Comparison of ENCODE assay signal across 8 cellular contexts in genomic region chr1:202184750-202185460, GRCh38. TPM values are rescaled to one million over a fixed set of nuclear protein-coding genes. Genes with fewer than 3 reads are reported as not detected.
DNase-seq lines count a peak whose midpoint lies in the region; ATAC-seq and TF ChIP-seq lines count a peak whose summit lies in the region.

No MANE protein-coding gene starts in this region.

- H3K36me3 ChIP-seq in neural progenitor cell = no peaks in the 10 kb centered on the region

- H3K27me3 ChIP-seq in neural progenitor cell = no peaks in the 10 kb centered on the region

- H3K4me1 Mint-ChIP-seq in activated T-helper 1 cell treated with anti-CD3 and anti-CD28 coated beads, Interleukin-12 subunit alpha, Interleukin-12 subunit beta, Interleukin-2, Interleukin-4 antibody, amounts not matched to agents 30 ng/mL and 10 ng/mL and 1 ng/mL, durations not matched to agents 14 hours and 24 hours and 36 hours (ENCODE audit: low read depth) = peaks cover 24% of the 10 kb centered on the region
- H3K4me1 Mint-ChIP-seq in neural progenitor cell = peaks cover 15% of the 10 kb centered on the region

- no peaks in the 10 kb centered on the region for H4K20me1 ChIP-seq in neural progenitor cell (ENCODE audit: low read depth)

- no peaks in the 10 kb centered on the region for H3K36me3 Mint-ChIP-seq in activated T-helper 1 cell treated with anti-CD3 and anti-CD28 coated beads, Interleukin-12 subunit alpha, Interleukin-12 subunit beta, Interleukin-2, Interleukin-4 antibody, amounts not matched to agents 30 ng/mL and 10 ng/mL and 1 ng/mL, durations not matched to agents 14 hours and 24 hours and 36 hours (ENCODE audit: low read depth)
- H3K36me3 Mint-ChIP-seq in neural progenitor cell = no peaks in the 10 kb centered on the region

- no peak overlapping the region for H3K4me3 Mint-ChIP-seq in activated T-helper 1 cell treated with anti-CD3 and anti-CD28 coated beads, Interleukin-12 subunit alpha, Interleukin-12 subunit beta, Interleukin-2, Interleukin-4 antibody, amounts not matched to agents 30 ng/mL and 10 ng/mL and 1 ng/mL, durations not matched to agents 14 hours and 24 hours and 36 hours
- no peak overlapping the region for H3K4me3 Mint-ChIP-seq in neural progenitor cell

- DNase-seq in GM04504 (ENCODE audit: low read depth) = peak; percentile 61
- DNase-seq in RPMI7951 (ENCODE audit: low read depth) = peak; percentile 82
- DNase-seq in activated T-helper 1 cell treated with anti-CD3 and anti-CD28 coated beads, Interleukin-12 subunit alpha, Interleukin-12 subunit beta, Interleukin-2, Interleukin-4 antibody, amounts not matched to agents 30 ng/mL and 10 ng/mL and 1 ng/mL, durations not matched to agents 14 hours and 24 hours and 36 hours (ENCODE audit: low spot score) = peak; percentile 48
- peak; percentile 73 for DNase-seq in fibroblast of the conjunctiva (ENCODE audit: low read depth)
- peak; percentile 96 for DNase-seq in neural progenitor cell (ENCODE audit: low spot score)
- DNase-seq in substantia nigra (lab: John Stamatoyannopoulos, UW) = peak in 44 of 49 donors; percentile 8 to 89 (median 56)

- H3K79me2 ChIP-seq in neural progenitor cell (ENCODE audit: low read depth) = no peaks in the 10 kb centered on the region

- H3K4me1 ChIP-seq in neural progenitor cell = peaks cover 4% of the 10 kb centered on the region

- H3F3A ChIP-seq in neural progenitor cell (ENCODE audit: low read depth) = peaks cover 4% of the 10 kb centered on the region

- peak; percentile 89 for TF ChIP-seq CTCF in LNCAP (IDR thresholded peaks at IDR 0.05)
- peak; percentile 95 for TF ChIP-seq CTCF in neural progenitor cell (IDR thresholded peaks at IDR 0.05)

- peak overlapping the region; percentile 23 for H3K4me2 ChIP-seq in neural progenitor cell

- peaks cover 5% of the 10 kb centered on the region for H3K27me3 Mint-ChIP-seq in activated T-helper 1 cell treated with anti-CD3 and anti-CD28 coated beads, Interleukin-12 subunit alpha, Interleukin-12 subunit beta, Interleukin-2, Interleukin-4 antibody, amounts not matched to agents 30 ng/mL and 10 ng/mL and 1 ng/mL, durations not matched to agents 14 hours and 24 hours and 36 hours (ENCODE audit: insufficient read depth)
- H3K27me3 Mint-ChIP-seq in neural progenitor cell (ENCODE audit: insufficient read depth, low read depth) = peaks cover 10% of the 10 kb centered on the region

- intact Hi-C loops in activated T-helper 1 cell treated with anti-CD3 and anti-CD28 coated beads, Interleukin-12 subunit alpha, Interleukin-12 subunit beta, Interleukin-2, Interleukin-4 antibody, amounts not matched to agents 30 ng/mL and 10 ng/mL and 1 ng/mL, durations not matched to agents 14 hours and 24 hours and 36 hours (cut with micrococcal nuclease) = loop anchor here (1.0 to 2.0 kb wide), 2 partner anchors 24 to 130 kb away; partner anchors contain the start of gene PTPN7

- H2AFZ ChIP-seq in neural progenitor cell (replicated peaks) = no peak overlapping the region

- no peaks in the 10 kb centered on the region for H3K9me3 Mint-ChIP-seq in activated T-helper 1 cell treated with anti-CD3 and anti-CD28 coated beads, Interleukin-12 subunit alpha, Interleukin-12 subunit beta, Interleukin-2, Interleukin-4 antibody, amounts not matched to agents 30 ng/mL and 10 ng/mL and 1 ng/mL, durations not matched to agents 14 hours and 24 hours and 36 hours
- H3K9me3 Mint-ChIP-seq in neural progenitor cell = no peaks in the 10 kb centered on the region

- no peak for ATAC-seq in HG02970 (IDR thresholded peaks at IDR 0.05; ENCODE audit: low FRiP score, unreplicated experiment)

- no peak overlapping the region for H3K4me3 ChIP-seq in neural progenitor cell

- no peaks in the 10 kb centered on the region for H3K9me3 ChIP-seq in neural progenitor cell (ENCODE audit: low read depth)

- no peak overlapping the region for H3K27ac Mint-ChIP-seq in activated T-helper 1 cell treated with anti-CD3 and anti-CD28 coated beads, Interleukin-12 subunit alpha, Interleukin-12 subunit beta, Interleukin-2, Interleukin-4 antibody, amounts not matched to agents 30 ng/mL and 10 ng/mL and 1 ng/mL, durations not matched to agents 14 hours and 24 hours and 36 hours
- no peak overlapping the region for H3K27ac Mint-ChIP-seq in neural progenitor cell

- H3K27ac ChIP-seq in neural progenitor cell (no peak overlapping the region), substantia nigra (ENCODE audit: low read depth, low read length, poor library complexity, severe bottlenecking) (no peak overlapping the region)

- no peak overlapping the region for H3K9ac ChIP-seq in neural progenitor cell

RNA-seq across cellular contexts. Expression of gene LGR6, which starts 8.7 kb away (rescaled TPM):
- 30.3 and 33.4 TPM in 2 replicates for total RNA-seq in RPMI7951 (2014; rRNA removed; shearing (Covaris generic))
- not detected in 2 replicates for total RNA-seq in activated T-helper 1 cell treated with anti-CD3 and anti-CD28 coated beads, Interleukin-12 subunit alpha, Interleukin-12 subunit beta, Interleukin-2, Interleukin-4 antibody, amounts not matched to agents 30 ng/mL and 10 ng/mL and 1 ng/mL, durations not matched to agents 14 hours and 24 hours and 36 hours
- 0.25 TPM in 1 of 2 replicates, not detected in the other for total RNA-seq in neural progenitor cell (ENCODE audit: low replicate concordance)

RNA-seq across cellular contexts. Expression of gene PTPN7, which starts 24.5 kb away (rescaled TPM):
- total RNA-seq in RPMI7951 (2014; rRNA removed; shearing (Covaris generic)) = not detected in 2 replicates
- total RNA-seq in activated T-helper 1 cell treated with anti-CD3 and anti-CD28 coated beads, Interleukin-12 subunit alpha, Interleukin-12 subunit beta, Interleukin-2, Interleukin-4 antibody, amounts not matched to agents 30 ng/mL and 10 ng/mL and 1 ng/mL, durations not matched to agents 14 hours and 24 hours and 36 hours = 584 and 597 TPM in 2 replicates
- not detected in 2 replicates for total RNA-seq in neural progenitor cell (ENCODE audit: low replicate concordance)

RNA-seq across cellular contexts. Expression of gene ARL8A, which starts 40.4 kb away (rescaled TPM):
- total RNA-seq in RPMI7951 (2014; rRNA removed; shearing (Covaris generic)) = 15.7 and 18.9 TPM in 2 replicates
- 56.6 and 69.0 TPM in 2 replicates for total RNA-seq in activated T-helper 1 cell treated with anti-CD3 and anti-CD28 coated beads, Interleukin-12 subunit alpha, Interleukin-12 subunit beta, Interleukin-2, Interleukin-4 antibody, amounts not matched to agents 30 ng/mL and 10 ng/mL and 1 ng/mL, durations not matched to agents 14 hours and 24 hours and 36 hours
- 13.3 and 29.6 TPM in 2 replicates for total RNA-seq in neural progenitor cell (ENCODE audit: low replicate concordance)

Comparison
In these comparisons a context has a peak if more than half of its experiments do, and no peak if none do; other contexts are left out.
1. RNA of gene LGR6, which starts 8.7 kb away (total RNA-seq): 30.3 to 33.4 TPM in RPMI7951; not detected in activated T-helper 1 cell treated with anti-CD3 and anti-CD28 coated beads, Interleukin-12 subunit alpha, Interleukin-12 subunit beta, Interleukin-2, Interleukin-4 antibody, amounts not matched to agents 30 ng/mL and 10 ng/mL and 1 ng/mL, durations not matched to agents 14 hours and 24 hours and 36 hours and 0.25 TPM in neural progenitor cell; every median in the first group is over 10 times any median in the second.
2. RNA of gene PTPN7, which starts 24.5 kb away (total RNA-seq): 584 to 597 TPM in activated T-helper 1 cell treated with anti-CD3 and anti-CD28 coated beads, Interleukin-12 subunit alpha, Interleukin-12 subunit beta, Interleukin-2, Interleukin-4 antibody, amounts not matched to agents 30 ng/mL and 10 ng/mL and 1 ng/mL, durations not matched to agents 14 hours and 24 hours and 36 hours; not detected in RPMI7951 and not detected in neural progenitor cell; every median in the first group is over 100 times any median in the second.
3. Peak in every context shown above with its lines, with median percentiles within 50 percentile points of each other: DNase-seq.